ENCODE assay signal across 24 cellular contexts in genomic region chr2:152587187-152587947, GRCh38.
DNase-seq lines count a peak whose midpoint lies in the region; ATAC-seq and TF ChIP-seq lines count a peak whose summit lies in the region.
"Had no signal": no experiment of that assay in that cellular context is flagged by ENCODE, and none has a peak within 500 bp of the region (broad histone marks: within the 10 kb centered on the region; RNA-seq: fewer than 3 reads in every experiment).

No MANE protein-coding gene starts in this region.

- H3K4me3 ChIP-seq in fibroblast of pulmonary artery (replicated peaks; ENCODE audit: low read depth, low read length) (no peak overlapping the region), tibial artery (no peak overlapping the region), stomach (no peak overlapping the region)
- H3K4me3 ChIP-seq: heart right ventricle, thoracic aorta had no signal

- TF ChIP-seq POLR2A in stomach (IDR thresholded peaks at IDR 0.05), result no peak

- no peak overlapping the region for H3K27ac Mint-ChIP-seq in activated CD4-positive, alpha-beta T cell treated with anti-CD3 and anti-CD28 coated beads for 36 hours
- no peak overlapping the region for H3K27ac Mint-ChIP-seq in activated T-helper 17 cell treated with anti-CD3 and anti-CD28 coated beads, Interleukin-2, amount 50 U/mL, for 72 hours
- H3K27ac Mint-ChIP-seq in T-cell, result no peak overlapping the region
- H3K27ac Mint-ChIP-seq: CD8-positive, alpha-beta T cell; H9 had no signal

- POLR2A ChIA-PET in activated CD4-positive, alpha-beta T cell treated with anti-CD3 and anti-CD28 coated beads for 36 hours (lab: Charles Lee), result no interaction called here
- POLR2A ChIA-PET in T-cell (lab: Charles Lee), result no interaction called here

- no peaks in the 10 kb centered on the region for H3K9me3 ChIP-seq in tibial artery
- no peaks in the 10 kb centered on the region for H3K9me3 ChIP-seq in stomach
- H3K9me3 ChIP-seq: heart right ventricle, thoracic aorta had no signal

- intact Hi-C loops in activated CD4-positive, alpha-beta T cell treated with anti-CD3 and anti-CD28 coated beads for 36 hours (cut with DNase I, micrococcal nuclease), result loop anchor here in 1 of 2 experiments (1.0 kb wide), 1 partner anchor 14 kb away; no protein-coding TSS in a partner anchor
- intact Hi-C loops in tibial artery (cut with DNase I; ENCODE audit: low total_unique reads) (no loop called here), stomach (cut with DNase I; ENCODE audit: low total_unique reads) (no loop called here)

- CTCF ChIA-PET in activated CD4-positive, alpha-beta T cell treated with anti-CD3 and anti-CD28 coated beads for 36 hours (lab: Charles Lee), result no interaction called here
- CTCF ChIA-PET in T-cell (lab: Charles Lee), result no interaction called here

- 77 to 87% (median 83%) methylated on average over 7 of the region's 7 CpGs for WGBS in stomach, 5 donors

- no peak overlapping the region for H3K4me3 Mint-ChIP-seq in activated CD4-positive, alpha-beta T cell treated with anti-CD3 and anti-CD28 coated beads for 36 hours
- no peak overlapping the region for H3K4me3 Mint-ChIP-seq in activated T-helper 17 cell treated with anti-CD3 and anti-CD28 coated beads, Interleukin-2, amount 50 U/mL, for 72 hours
- no peak overlapping the region for H3K4me3 Mint-ChIP-seq in T-cell
- H3K4me3 Mint-ChIP-seq: activated CD4-positive, alpha-beta T cell treated with anti-CD3 and anti-CD28 coated beads, Interleukin-2, amount 10 ng/mL, durations not matched to agents 24 days and 14 days; activated T-cell treated with anti-CD3 and anti-CD28 coated beads, Interleukin-2, amount 50 U/mL, for 4 hours; CD8-positive, alpha-beta T cell; H9 had no signal

- peaks cover 14% of the 10 kb centered on the region for H3K27me3 Mint-ChIP-seq in activated CD4-positive, alpha-beta T cell treated with anti-CD3 and anti-CD28 coated beads for 36 hours
- peaks cover 23% of the 10 kb centered on the region for H3K27me3 Mint-ChIP-seq in activated T-helper 17 cell treated with anti-CD3 and anti-CD28 coated beads, Interleukin-2, amount 50 U/mL, for 72 hours
- peaks cover 12 to 13% of the 10 kb centered on the region in 2 donors for H3K27me3 Mint-ChIP-seq in T-cell

- H3K4me1 Mint-ChIP-seq in activated CD4-positive, alpha-beta T cell treated with anti-CD3 and anti-CD28 coated beads for 36 hours, result peaks cover 12% of the 10 kb centered on the region
- H3K4me1 Mint-ChIP-seq in activated T-helper 17 cell treated with anti-CD3 and anti-CD28 coated beads, Interleukin-2, amount 50 U/mL, for 72 hours, result no peaks in the 10 kb centered on the region
- no peaks in the 10 kb centered on the region for H3K4me1 Mint-ChIP-seq in T-cell
- H3K4me1 Mint-ChIP-seq: H9 had no signal

- no peak for DNase-seq in activated CD4-positive, alpha-beta T cell treated with anti-CD3 and anti-CD28 coated beads for 36 hours
- DNase-seq in activated CD4-positive, alpha-beta T cell treated with anti-CD3 and anti-CD28 coated beads, Interleukin-2, amount 50 U/mL, for 1 hour, result no peak
- DNase-seq in fibroblast of pulmonary artery (ENCODE audit: low read depth) (peak; percentile 28), tibial artery (no peak), T-cell (no peak), stomach (no peak)
- DNase-seq: 8988T; activated CD4-positive, alpha-beta T cell treated with anti-CD3 and anti-CD28 coated beads, Interleukin-2, amount 10 ng/mL, durations not matched to agents 24 days and 14 days; activated T-cell treated with anti-CD3 and anti-CD28 coated beads, Interleukin-2, amount 50 U/mL, for 4 hours; CD8-positive, alpha-beta T cell; cerebellar nuclear complex; H9; heart right ventricle; kidney glomerular epithelial cell; midbrain; NCI-H2227 treated with DMSO at 0.1 percent for 48 hours; occipital lobe; SIG-M5; stimulated activated CD4-positive, alpha-beta T cell treated with anti-CD3 and anti-CD28 coated beads, Interleukin-4, amount 100 ng/mL, for 1 hour; stimulated activated CD8-positive, alpha-beta memory T cell treated with anti-CD3 and anti-CD28 coated beads, Interleukin-4, amount 100 ng/mL, for 48 hours had no signal

- TF ChIP-seq EP300 in stomach (IDR thresholded peaks at IDR 0.05), result no peak

- H3K9me3 Mint-ChIP-seq in activated CD4-positive, alpha-beta T cell treated with anti-CD3 and anti-CD28 coated beads for 36 hours (ENCODE audit: low read depth), result no peaks in the 10 kb centered on the region
- H3K9me3 Mint-ChIP-seq in activated T-helper 17 cell treated with anti-CD3 and anti-CD28 coated beads, Interleukin-2, amount 50 U/mL, for 72 hours, result no peaks in the 10 kb centered on the region
- H3K9me3 Mint-ChIP-seq in T-cell, result no peaks in the 10 kb centered on the region
- H3K9me3 Mint-ChIP-seq: activated CD4-positive, alpha-beta T cell treated with anti-CD3 and anti-CD28 coated beads, Interleukin-2, amount 10 ng/mL, durations not matched to agents 24 days and 14 days; activated T-cell treated with anti-CD3 and anti-CD28 coated beads, Interleukin-2, amount 50 U/mL, for 4 hours; CD8-positive, alpha-beta T cell; H9 had no signal

- H3K27me3 ChIP-seq in tibial artery (no peaks in the 10 kb centered on the region), stomach (no peaks in the 10 kb centered on the region)
- H3K27me3 ChIP-seq: heart right ventricle had no signal

- H3K4me1 ChIP-seq in tibial artery (peaks cover 0 to 39% (median 8%) of the 10 kb centered on the region in 4 donors), stomach (peaks cover 0 to 16% (median 3%) of the 10 kb centered on the region in 4 donors)

- H3K27ac ChIP-seq in tibial artery (peak overlapping the region; percentile 17 to 38), stomach (no peak overlapping the region)
- H3K27ac ChIP-seq: heart right ventricle, thoracic aorta had no signal

- TF ChIP-seq CTCF in fibroblast of pulmonary artery (IDR thresholded peaks at IDR 0.05; ENCODE audit: low read length, missing control alignments), result no peak
- no peak for TF ChIP-seq CTCF in tibial artery (IDR thresholded peaks at IDR 0.05)
- no peak for TF ChIP-seq CTCF in stomach (IDR thresholded peaks at IDR 0.05)

- ATAC-seq in activated CD4-positive, alpha-beta T cell treated with anti-CD3 and anti-CD28 coated beads for 36 hours, result peak; percentile 63
- ATAC-seq in activated T-helper 17 cell treated with anti-CD3 and anti-CD28 coated beads, Interleukin-2, amount 50 U/mL, for 72 hours (replicated peaks), result peak; percentile 40
- no peak for ATAC-seq in T-cell (replicated peaks in 1 of 4)
- ATAC-seq in HG02623 (IDR thresholded peaks at IDR 0.05; ENCODE audit: unreplicated experiment), result no peak
- ATAC-seq: activated T-cell treated with anti-CD3 and anti-CD28 coated beads, Interleukin-2, amount 50 U/mL, for 4 hours; CD8-positive, alpha-beta T cell; heart right ventricle; sciatic nerve had no signal

- H3K36me3 ChIP-seq in tibial artery (no peaks in the 10 kb centered on the region), stomach (no peaks in the 10 kb centered on the region)
- H3K36me3 ChIP-seq: thoracic aorta had no signal

- no peaks in the 10 kb centered on the region for H3K36me3 Mint-ChIP-seq in activated CD4-positive, alpha-beta T cell treated with anti-CD3 and anti-CD28 coated beads for 36 hours (ENCODE audit: low read depth)
- H3K36me3 Mint-ChIP-seq in activated T-helper 17 cell treated with anti-CD3 and anti-CD28 coated beads, Interleukin-2, amount 50 U/mL, for 72 hours (ENCODE audit: low read depth), result no peaks in the 10 kb centered on the region
- no peaks in the 10 kb centered on the region for H3K36me3 Mint-ChIP-seq in T-cell
- H3K36me3 Mint-ChIP-seq: CD8-positive, alpha-beta T cell had no signal

Comparison
In these comparisons a context has a peak if more than half of its experiments do, and no peak if none do; other contexts are left out.
1. ATAC-seq: peak in activated CD4-positive, alpha-beta T cell treated with anti-CD3 and anti-CD28 coated beads for 36 hours (single experiment) and activated T-helper 17 cell treated with anti-CD3 and anti-CD28 coated beads, Interleukin-2, amount 50 U/mL, for 72 hours (single experiment); none in T-cell (0 of 4) and HG02623 (single experiment).
2. H3K27ac ChIP-seq: peak in tibial artery (2 of 2); none in stomach (0 of 5).